In genomic region chr4:177051473-177052060, GRCh38 we compare ENCODE assay signal across 8 cellular contexts.
DNase-seq lines count a peak whose midpoint lies in the region; ATAC-seq and TF ChIP-seq lines count a peak whose summit lies in the region.

No MANE protein-coding gene starts in this region.

- H3K9me3 Mint-ChIP-seq in H9: no peaks in the 10 kb centered on the region
- no peaks in the 10 kb centered on the region for H3K9me3 Mint-ChIP-seq in activated T-helper 1 cell treated with anti-CD3 and anti-CD28 coated beads, Interleukin-12 subunit alpha, Interleukin-12 subunit beta, Interleukin-2, Interleukin-4 antibody, amounts not matched to agents 30 ng/mL and 10 ng/mL and 1 ng/mL, durations not matched to agents 14 hours and 24 hours and 36 hours

- H3K9me3 ChIP-seq in H9 (ENCODE audit: control insufficient read depth, low read depth, low read length) (no peaks in the 10 kb centered on the region), Karpas-422 (ENCODE audit: low read length) (no peaks in the 10 kb centered on the region), lung (ENCODE audit: control insufficient read depth in 2 of 2, insufficient read depth in 1 of 2, low read length in 1 of 2) (no peaks in the 10 kb centered on the region)

- H3K4me1 ChIP-seq in H9 (ENCODE audit: insufficient read depth, low read length) (no peaks in the 10 kb centered on the region), Karpas-422 (ENCODE audit: low read length) (no peaks in the 10 kb centered on the region), lung (ENCODE audit: control insufficient read depth in 2 of 2, insufficient read depth in 2 of 2, low read length in 2 of 2) (no peaks in the 10 kb centered on the region)

- no peaks in the 10 kb centered on the region for H3K36me3 ChIP-seq in Karpas-422 (ENCODE audit: insufficient read depth, low read length)
- H3K36me3 ChIP-seq in lung (ENCODE audit: control insufficient read depth in 2 of 2, insufficient read depth in 2 of 2, low read length in 2 of 2): no peaks in the 10 kb centered on the region

- no peak overlapping the region for H3K27ac Mint-ChIP-seq in H9
- no peak overlapping the region for H3K27ac Mint-ChIP-seq in activated T-helper 1 cell treated with anti-CD3 and anti-CD28 coated beads, Interleukin-12 subunit alpha, Interleukin-12 subunit beta, Interleukin-2, Interleukin-4 antibody, amounts not matched to agents 30 ng/mL and 10 ng/mL and 1 ng/mL, durations not matched to agents 14 hours and 24 hours and 36 hours

- H3K79me1 ChIP-seq in H9 (ENCODE audit: insufficient read depth, low read depth, low read length, poor library complexity, severe bottlenecking): no peaks in the 10 kb centered on the region

- peak; percentile 44 for TF ChIP-seq CTCF in GM10266 (IDR thresholded peaks at IDR 0.05; ENCODE audit: control insufficient read depth, insufficient read depth, low read depth, missing control alignments)
- peak; percentile 81 for TF ChIP-seq CTCF in H9 (conservative IDR thresholded peaks at IDR 0.05)
- TF ChIP-seq CTCF in lung (IDR thresholded peaks at IDR 0.05; ENCODE audit: control extremely low read depth, extremely low read depth): no peak

- H3K4me3 ChIP-seq in Karpas-422 (ENCODE audit: low read length) (no peak overlapping the region), lung (no peak overlapping the region)

- H3K56ac ChIP-seq in H9 (ENCODE audit: insufficient read length, low read depth, low read length): no peak overlapping the region

- no peaks in the 10 kb centered on the region for H3K9me2 ChIP-seq in Karpas-422 (replicated peaks; ENCODE audit: insufficient read depth, low read length)

- H3K36me3 Mint-ChIP-seq in H9 (ENCODE audit: insufficient read depth in 1 of 3, low read depth in 3 of 3): no peaks in the 10 kb centered on the region
- no peaks in the 10 kb centered on the region for H3K36me3 Mint-ChIP-seq in activated T-helper 1 cell treated with anti-CD3 and anti-CD28 coated beads, Interleukin-12 subunit alpha, Interleukin-12 subunit beta, Interleukin-2, Interleukin-4 antibody, amounts not matched to agents 30 ng/mL and 10 ng/mL and 1 ng/mL, durations not matched to agents 14 hours and 24 hours and 36 hours (ENCODE audit: low read depth)

- intact Hi-C loops in activated T-helper 1 cell treated with anti-CD3 and anti-CD28 coated beads, Interleukin-12 subunit alpha, Interleukin-12 subunit beta, Interleukin-2, Interleukin-4 antibody, amounts not matched to agents 30 ng/mL and 10 ng/mL and 1 ng/mL, durations not matched to agents 14 hours and 24 hours and 36 hours (cut with micrococcal nuclease): loop anchor here (1.0 kb wide), 1 partner anchor 288 kb away; no protein-coding TSS in a partner anchor

- no peaks in the 10 kb centered on the region for H3K27me3 Mint-ChIP-seq in H9 (ENCODE audit: low read depth)
- H3K27me3 Mint-ChIP-seq in activated T-helper 1 cell treated with anti-CD3 and anti-CD28 coated beads, Interleukin-12 subunit alpha, Interleukin-12 subunit beta, Interleukin-2, Interleukin-4 antibody, amounts not matched to agents 30 ng/mL and 10 ng/mL and 1 ng/mL, durations not matched to agents 14 hours and 24 hours and 36 hours (ENCODE audit: insufficient read depth): peaks cover 6% of the 10 kb centered on the region

- no peak overlapping the region for H2BK20ac ChIP-seq in H9 (ENCODE audit: low read depth, low read length, poor library complexity, severe bottlenecking)

- H2BK120ac ChIP-seq in H9 (ENCODE audit: low read depth, low read length, poor library complexity, severe bottlenecking): no peak overlapping the region

- H3K4me3 Mint-ChIP-seq in H9: no peak overlapping the region
- H3K4me3 Mint-ChIP-seq in activated T-helper 1 cell treated with anti-CD3 and anti-CD28 coated beads, Interleukin-12 subunit alpha, Interleukin-12 subunit beta, Interleukin-2, Interleukin-4 antibody, amounts not matched to agents 30 ng/mL and 10 ng/mL and 1 ng/mL, durations not matched to agents 14 hours and 24 hours and 36 hours: no peak overlapping the region

- H4K20me1 ChIP-seq in H9 (ENCODE audit: control insufficient read depth, insufficient read depth, insufficient read length) (no peaks in the 10 kb centered on the region), Karpas-422 (ENCODE audit: insufficient read depth, low read depth, low read length) (no peaks in the 10 kb centered on the region)

- no peak overlapping the region for H3T11ph ChIP-seq in H9 (ENCODE audit: low read length)

- H2BK5ac ChIP-seq in H9 (ENCODE audit: insufficient read length, low read length): no peak overlapping the region

- H3K23me2 ChIP-seq in H9 (ENCODE audit: insufficient read length, low read depth, low read length, poor library complexity, severe bottlenecking): no peaks in the 10 kb centered on the region

- no peak overlapping the region for H2BK12ac ChIP-seq in H9 (ENCODE audit: insufficient read length, low read depth, low read length)

- H4K91ac ChIP-seq in H9 (ENCODE audit: insufficient read length, low read depth, low read length): no peak overlapping the region

- no peak overlapping the region for H3K18ac ChIP-seq in H9 (ENCODE audit: insufficient read length, low read depth, low read length)

- H4K8ac ChIP-seq in H9 (replicated peaks; ENCODE audit: insufficient read length, low read depth, low read length): no peak overlapping the region

- H3K23ac ChIP-seq in H9 (ENCODE audit: insufficient read length, low read depth, low read length): no peak overlapping the region

- H3K27ac ChIP-seq in H9 (ENCODE audit: insufficient read length, low read depth, low read length) (no peak overlapping the region), Karpas-422 (ENCODE audit: low read length) (no peak overlapping the region), lung (ENCODE audit: low read depth in 1 of 2, low read length in 1 of 2) (no peak overlapping the region)

- H3K9ac ChIP-seq in H9 (ENCODE audit: extremely low read depth, insufficient read length, low read length): no peak overlapping the region
- H3K9ac ChIP-seq in Karpas-422 (ENCODE audit: low read length): no peak overlapping the region

- peak; percentile 37 for ATAC-seq in lung (ENCODE audit: insufficient read depth, low FRiP score)

- H2AK5ac ChIP-seq in H9 (ENCODE audit: insufficient read length, low read length): no peak overlapping the region

- H3K4ac ChIP-seq in H9 (ENCODE audit: low read depth, low read length): no peak overlapping the region

- H3K79me2 ChIP-seq in H9 (ENCODE audit: insufficient read depth, low read length): no peaks in the 10 kb centered on the region
- H3K79me2 ChIP-seq in Karpas-422 (ENCODE audit: low read length): no peaks in the 10 kb centered on the region

- in situ Hi-C loops in ACHN (cut with HindIII; ENCODE audit: low pct_ligation_motif_present, low pct_unique_long_range_greater_than_20kb, low sequenced_read_pairs): no loop called here

- H2BK15ac ChIP-seq in H9 (ENCODE audit: low read depth, low read length): no peak overlapping the region

- H2AFZ ChIP-seq in H9 (ENCODE audit: low read length) (no peak overlapping the region), Karpas-422 (ENCODE audit: low read length) (no peak overlapping the region)

- H3K4me2 ChIP-seq in H9 (ENCODE audit: insufficient read depth, insufficient read length, low read length) (no peak overlapping the region), Karpas-422 (ENCODE audit: low read depth, low read length, poor library complexity, severe bottlenecking) (no peak overlapping the region)

- H3K4me1 Mint-ChIP-seq in H9: no peaks in the 10 kb centered on the region
- H3K4me1 Mint-ChIP-seq in activated T-helper 1 cell treated with anti-CD3 and anti-CD28 coated beads, Interleukin-12 subunit alpha, Interleukin-12 subunit beta, Interleukin-2, Interleukin-4 antibody, amounts not matched to agents 30 ng/mL and 10 ng/mL and 1 ng/mL, durations not matched to agents 14 hours and 24 hours and 36 hours (ENCODE audit: low read depth): no peaks in the 10 kb centered on the region

- no CpG with 5 or more reads among the region's 7 CpGs for WGBS in H9 (ENCODE audit: extremely low coverage, insufficient read length, low lambda C conversion rate)
- WGBS in lung, 2 donors: 76 to 83% methylated on average over 7 of the region's 7 CpGs

- H3K14ac ChIP-seq in H9 (ENCODE audit: insufficient read depth, low read length): no peak overlapping the region

- H3K27me3 ChIP-seq in H9 (ENCODE audit: insufficient read depth, low read length) (no peaks in the 10 kb centered on the region), Karpas-422 (ENCODE audit: low read length) (no peaks in the 10 kb centered on the region), lung (ENCODE audit: control insufficient read depth, insufficient read depth) (no peaks in the 10 kb centered on the region)

- peak; percentile 29 for DNase-seq in ACHN
- peak; percentile 24 for DNase-seq in GM10266 (ENCODE audit: extremely low spot score)
- DNase-seq in H9: peak; percentile 66
- peak; percentile 77 for DNase-seq in Karpas-422
- DNase-seq in activated T-helper 1 cell treated with anti-CD3 and anti-CD28 coated beads, Interleukin-12 subunit alpha, Interleukin-12 subunit beta, Interleukin-2, Interleukin-4 antibody, amounts not matched to agents 30 ng/mL and 10 ng/mL and 1 ng/mL, durations not matched to agents 14 hours and 24 hours and 36 hours (ENCODE audit: low spot score): peak; percentile 4
- DNase-seq in lung (ENCODE audit: low spot score): no peak
- DNase-seq in NCI-H2171 (lab: John Stamatoyannopoulos, UW): no peak
- DNase-seq in mesenteric fat pad (ENCODE audit: low spot score): no peak

- H4K5ac ChIP-seq in H9 (ENCODE audit: insufficient read length, low read depth, low read length): no peak overlapping the region

Comparison
In these comparisons a context has a peak if more than half of its experiments do, and no peak if none do; other contexts are left out.
1. DNase-seq: peak in ACHN (single experiment), GM10266 (single experiment), H9 (single experiment), Karpas-422 (single experiment) and activated T-helper 1 cell treated with anti-CD3 and anti-CD28 coated beads, Interleukin-12 subunit alpha, Interleukin-12 subunit beta, Interleukin-2, Interleukin-4 antibody, amounts not matched to agents 30 ng/mL and 10 ng/mL and 1 ng/mL, durations not matched to agents 14 hours and 24 hours and 36 hours (single experiment); none in lung (single experiment), NCI-H2171 (single experiment) and mesenteric fat pad (single experiment).